Comparison of ENCODE assay signal across 8 cellular contexts in genomic region chr6:85449388-85449817, GRCh38. TPM values are rescaled to one million over a fixed set of nuclear protein-coding genes. Genes with fewer than 3 reads are reported as not detected.
DNase-seq lines count a peak whose midpoint lies in the region; ATAC-seq, FAIRE-seq and TF ChIP-seq lines count a peak whose summit lies in the region.

No MANE protein-coding gene starts in this region.

- H3K4me1 ChIP-seq in HepG2 (ENCODE audit: insufficient read depth, low read length) = peaks cover 64% of the 10 kb centered on the region

- no peak for TF ChIP-seq POLR2A in HepG2 (IDR thresholded peaks at IDR 0.05; ENCODE audit: insufficient read depth in 1 of 2, low read depth in 2 of 2, low read length in 2 of 2)

- TF ChIP-seq EP300 in HepG2 (IDR thresholded peaks at IDR 0.05; ENCODE audit: low read depth in 2 of 2, low read length in 2 of 2) (no peak), HepG2 (CRISPR knock-in tag; IDR thresholded peaks at IDR 0.05; ENCODE audit: borderline replicate concordance) (no peak)

- peak overlapping the region; percentile 84 for H3K27ac ChIP-seq in HepG2 (ENCODE audit: extremely low read length, insufficient read depth, low read length)

- H3K79me2 ChIP-seq in HepG2 (ENCODE audit: insufficient read depth, low read length) = peaks cover 31% of the 10 kb centered on the region

- WGBS in HepG2 (ENCODE audit: low lambda C conversion rate) = 19% methylated on average over 23 of the region's 24 CpGs

- no peak for TF ChIP-seq CTCF in HepG2 (CRISPR knock-in tag; IDR thresholded peaks at IDR 0.05)

- peak overlapping the region; percentile 49 for H3K27ac Mint-ChIP-seq in central memory CD8-positive, alpha-beta T cell (ENCODE audit: low read depth)

- no TSS peak for BruUV-seq in HepG2 (replicated peaks; lab: Mats Ljungman, UMichigan)

- peak; percentile 31 for DNase-seq in SK-N-DZ (ENCODE audit: low spot score)
- no peak for DNase-seq in central memory CD8-positive, alpha-beta T cell (ENCODE audit: low spot score in 2 of 2)
- DNase-seq in HepG2 (ENCODE audit: low spot score) = no peak
- peak; percentile 47 to 58 for DNase-seq in stimulated activated CD8-positive, alpha-beta memory T cell treated with anti-CD3 and anti-CD28 coated beads, Interleukin-15, amount 100 ng/mL, for 4 hours (ENCODE audit: low read depth in 2 of 2)
- DNase-seq in NCI-H1092 treated with DMSO at 0.1 percent for 48 hours (lab: John Stamatoyannopoulos, UW) = no peak
- DNase-seq in HPDE6-E6E7 (ENCODE audit: extremely low spot score) = no peak

- no peak overlapping the region for H2AFZ ChIP-seq in HepG2 (ENCODE audit: low read length)

- H3K4me1 Mint-ChIP-seq in central memory CD8-positive, alpha-beta T cell = peaks cover 48% of the 10 kb centered on the region

- ATAC-seq in GM18520 (IDR thresholded peaks at IDR 0.05; ENCODE audit: unreplicated experiment) = peak; percentile 48
- ATAC-seq in HG02798 (IDR thresholded peaks at IDR 0.05; ENCODE audit: poor library complexity, unreplicated experiment) = peak; percentile 73
- ATAC-seq in central memory CD8-positive, alpha-beta T cell (replicated peaks; ENCODE audit: extremely low read depth, poor library complexity, severe bottlenecking) = peak; percentile 59
- no peak for ATAC-seq in HepG2

- no peak for FAIRE-seq in HepG2 (lab: Jason Lieb, UNC)

- no peaks in the 10 kb centered on the region for H3K9me3 Mint-ChIP-seq in central memory CD8-positive, alpha-beta T cell

- intact Hi-C loops in HepG2 (cut with micrococcal nuclease; ENCODE audit: unreplicated experiment) = no loop called here

- H3K9ac ChIP-seq in HepG2 (ENCODE audit: insufficient read depth, low read depth, low read length) = peak overlapping the region; percentile 85; the same call in 1 of the 2 replicates

- no peak for TF ChIP-seq RAD21 in HepG2 (CRISPR knock-in tag; IDR thresholded peaks at IDR 0.05)

- POLR2A ChIA-PET in HepG2 (lab: Yijun Ruan, JAX) = interaction anchor here (1.0 to 4.6 kb wide), 6 partner anchors 12 to 229 kb away, joined by 3 to 99 read pairs (median 8); no protein-coding TSS in a partner anchor

- no peaks in the 10 kb centered on the region; a peak in 1 of 5 replicates for H3K27me3 ChIP-seq in HepG2 (ENCODE audit: control insufficient read depth in 1 of 2, insufficient read depth in 2 of 2, low read length in 2 of 2)

- peak overlapping the region; percentile 88 for H3K4me3 Mint-ChIP-seq in central memory CD8-positive, alpha-beta T cell

- peak overlapping the region; percentile 75 for H3K4me2 ChIP-seq in HepG2 (ENCODE audit: low read depth, low read length)

- H3K4me3 ChIP-seq in HepG2 (replicated peaks in 1 of 3; ENCODE audit: insufficient read depth in 1 of 3, low read depth in 2 of 3, low read length in 3 of 3) = peak overlapping the region; percentile 76 to 88 (median 79)

- H3K36me3 ChIP-seq in HepG2 (replicated peaks in 1 of 2; ENCODE audit: control insufficient read depth in 1 of 2, insufficient read depth in 2 of 2, low read length in 2 of 2) = no peaks in the 10 kb centered on the region; a peak in 1 of 5 replicates

- H3K27me3 Mint-ChIP-seq in central memory CD8-positive, alpha-beta T cell = peaks cover 61% of the 10 kb centered on the region

- H4K20me1 ChIP-seq in HepG2 (ENCODE audit: insufficient read depth, low read length) = no peaks in the 10 kb centered on the region

- CTCF ChIA-PET in HepG2 (lab: Yijun Ruan, JAX; ENCODE audit: low intra/inter-chr PET ratio, low total read pairs) = no interaction called here

- H3K36me3 Mint-ChIP-seq in central memory CD8-positive, alpha-beta T cell (ENCODE audit: insufficient read depth) = peaks cover 10% of the 10 kb centered on the region

- in situ Hi-C loops in HepG2 (cut with HindIII; ENCODE audit: extremely low pct_ligation_motif_present, low pct_unique_long_range_greater_than_20kb) = no loop called here

- H3K9me3 ChIP-seq in HepG2 (ENCODE audit: low read length) = no peaks in the 10 kb centered on the region

TF ChIP-seq in HepG2, 621 proteins besides CTCF, POLR2A, EP300 and RAD21:
- TF ChIP-seq GTF3A (CRISPR knock-in tag; conservative IDR thresholded peaks at IDR 0.05) (no peak), ESRRA (CRISPR knock-in tag; IDR thresholded peaks at IDR 0.05; ENCODE audit: low read depth) (no peak), ZNF383 (CRISPR knock-in tag; IDR thresholded peaks at IDR 0.05; ENCODE audit: borderline replicate concordance) (0 out of 2 replicates have a peak, but pooled peaks have one; percentile 21), ZNF839 (CRISPR knock-in tag; IDR thresholded peaks at IDR 0.05; ENCODE audit: borderline replicate concordance) (no peak), SIX4 (CRISPR knock-in tag; IDR thresholded peaks at IDR 0.05) (no peak), ATRX (CRISPR knock-in tag; IDR thresholded peaks at IDR 0.05; ENCODE audit: borderline replicate concordance) (no peak), PRPF4 (IDR thresholded peaks at IDR 0.05; ENCODE audit: low read depth, low read length, poor library complexity, severe bottlenecking) (peak; percentile 38), ATAD3A (CRISPR knock-in tag; IDR thresholded peaks at IDR 0.05) (no peak), REST (IDR thresholded peaks at IDR 0.05; ENCODE audit: borderline replicate concordance in 1 of 2, low read depth in 1 of 2, low read length in 2 of 2) (no peak)

RNA-seq across cellular contexts. Expression of gene NT5E, which starts 0.5 kb away (rescaled TPM):
- polyA plus RNA-seq in SK-N-DZ (2014; cell fraction: cytosol; rRNA removed) = 1.1 and 3.6 TPM in 2 replicates
- polyA plus RNA-seq in SK-N-DZ (2014; cell fraction: nucleus; rRNA removed) = 2.9 and 5.1 TPM in 2 replicates
- 6.4 and 9.5 TPM in 2 replicates for total RNA-seq in HepG2 (2016; rRNA removed; fragmentation: Illumina TruSeq; extraction: Trizol)
- 2.7 and 3.2 TPM in 2 replicates for total RNA-seq in HepG2 (2016; cell fraction: cytosol; rRNA removed; fragmentation: Illumina TruSeq; extraction: Trizol; ENCODE audit: low read depth)
- total RNA-seq in HepG2 (2016; cell fraction: insoluble cytoplasmic fraction; rRNA removed; fragmentation: Illumina TruSeq; extraction: Trizol) = 6.5 and 9.4 TPM in 2 replicates
- total RNA-seq in HepG2 (2016; cell fraction: membrane; rRNA removed; fragmentation: Illumina TruSeq; extraction: Trizol) = 4.5 and 4.6 TPM in 2 replicates
- total RNA-seq in HepG2 (2016; cell fraction: nucleus; rRNA removed; fragmentation: Illumina TruSeq; extraction: Trizol) = 11.7 and 12.4 TPM in 2 replicates
- polyA plus RNA-seq in HepG2 (2011; rRNA removed) = 33.0 and 40.6 TPM in 2 replicates
- polyA plus RNA-seq in HepG2 (2011; cell fraction: cytosol; rRNA removed) = 28.1 and 33.2 TPM in 2 replicates
- polyA plus RNA-seq in HepG2 (2011; cell fraction: nucleus; rRNA removed) = 38.4 and 39.5 TPM in 2 replicates
- polyA plus RNA-seq in HepG2 (2012) = 41.1 and 41.9 TPM in 2 replicates
- polyA plus RNA-seq in HepG2 (2016; cell fraction: cytosol; fragmentation: Illumina TruSeq; extraction: Trizol; ENCODE audit: low read depth) = 1.8 and 3.1 TPM in 2 replicates
- polyA plus RNA-seq in HepG2 (2016; cell fraction: insoluble cytoplasmic fraction; fragmentation: Illumina TruSeq; extraction: Trizol; ENCODE audit: low read depth) = 5.9 and 6.0 TPM in 2 replicates
- 3.5 and 3.7 TPM in 2 replicates for polyA plus RNA-seq in HepG2 (2016; cell fraction: membrane; fragmentation: Illumina TruSeq; extraction: Trizol; ENCODE audit: low read depth)
- 12.7 and 12.8 TPM in 2 replicates for polyA plus RNA-seq in HepG2 (2016; cell fraction: nucleus; fragmentation: Illumina TruSeq; extraction: Trizol; ENCODE audit: insufficient read depth, low read depth)
- 4.8 and 51.2 TPM in 2 replicates for polyA minus RNA-seq in HepG2 (2011; rRNA and poly(A)+ RNA removed; ENCODE audit: low replicate concordance)
- polyA minus RNA-seq in HepG2 (2011; cell fraction: cytosol; rRNA and poly(A)+ RNA removed) = 40.8 and 61.8 TPM in 2 replicates
- polyA minus RNA-seq in HepG2 (2011; cell fraction: nucleus; rRNA and poly(A)+ RNA removed) = 27.0 and 35.1 TPM in 2 replicates

Comparison
In these comparisons a context has a peak if more than half of its experiments do, and no peak if none do; other contexts are left out.
1. DNase-seq: peak in SK-N-DZ (single experiment) and stimulated activated CD8-positive, alpha-beta memory T cell treated with anti-CD3 and anti-CD28 coated beads, Interleukin-15, amount 100 ng/mL, for 4 hours (2 of 2); none in central memory CD8-positive, alpha-beta T cell (0 of 2), HepG2 (single experiment), NCI-H1092 treated with DMSO at 0.1 percent for 48 hours (single experiment) and HPDE6-E6E7 (single experiment).